29 cellular contexts compared by ENCODE assay signal in genomic region chr1:155485222-155485621, GRCh38.
"Had no signal": no experiment of that assay in that cellular context is flagged by ENCODE, and none has a peak within 500 bp of the region (broad histone marks: within the 10 kb centered on the region; RNA-seq: fewer than 3 reads in every experiment).

No MANE protein-coding gene starts in this region.

- H3K36me3 ChIP-seq: uterus had no signal

- H3K4me1 ChIP-seq: gastrocnemius medialis, neural progenitor cell, parathyroid adenoma, uterus had no signal

- H3K4me3 Mint-ChIP-seq: endodermal cell; mesothelial cell of epicardium; nephron; neural progenitor cell; stimulated activated naive CD8-positive, alpha-beta T cell treated with anti-CD3 and anti-CD28 coated beads, Interleukin-15, amount 100 ng/mL, for 72 hours had no signal

- H3K4me3 ChIP-seq: gastrocnemius medialis, heart left ventricle, hepatocyte, left lung, mucosa of descending colon, neural progenitor cell, smooth muscle cell, suprapubic skin, transverse colon, upper lobe of right lung, uterus had no signal

- H3K27ac ChIP-seq: epithelial cell of prostate, hepatocyte, left lung, neural progenitor cell, parathyroid adenoma, suprapubic skin, transverse colon, upper lobe of right lung, uterus had no signal

- H2AFZ ChIP-seq: hepatocyte, neural progenitor cell, parathyroid adenoma had no signal

- H3K27me3 ChIP-seq: gastrocnemius medialis, heart left ventricle, hepatocyte, left lung, neural progenitor cell, suprapubic skin, transverse colon, upper lobe of right lung, uterus had no signal

- H3K9ac ChIP-seq: neural progenitor cell, parathyroid adenoma had no signal

- DNase-seq: effector CD8-positive, alpha-beta T cell; endodermal cell; foreskin fibroblast; gastrocnemius medialis; heart left ventricle; kidney; left lung; mesenchymal stem cell; mucosa of descending colon; naive B cell; stimulated activated CD4-positive, alpha-beta T cell treated with anti-CD3 and anti-CD28 coated beads, Interleukin-12 subunit alpha, Interleukin-12 subunit beta, amount 100 ng/mL, for 4 hours; stimulated activated CD4-positive, alpha-beta T cell treated with anti-CD3 and anti-CD28 coated beads, Interleukin-1b, Interleukin-23, amount 100 ng/mL, for 48 hours; stimulated activated CD4-positive, alpha-beta T cell treated with anti-CD3 and anti-CD28 coated beads, Interleukin-4, amount 100 ng/mL, for 1 hour; stimulated activated CD8-positive, alpha-beta memory T cell treated with anti-CD3 and anti-CD28 coated beads, Interleukin-4, amount 100 ng/mL, for 48 hours; stimulated activated naive CD4-positive, alpha-beta T cell; stimulated activated naive CD8-positive, alpha-beta T cell treated with anti-CD3 and anti-CD28 coated beads, Interleukin-15, amount 100 ng/mL, for 72 hours; transverse colon; upper lobe of right lung; uterus had no signal

- H3K4me1 Mint-ChIP-seq: endodermal cell, nephron, neural progenitor cell had no signal

- H3K9me3 ChIP-seq: gastrocnemius medialis, heart left ventricle, left lung, mucosa of descending colon, suprapubic skin, transverse colon, upper lobe of right lung, uterus had no signal

- H3K27me3 Mint-ChIP-seq: naive B cell; progenitor cell of endocrine pancreas; stimulated activated naive CD8-positive, alpha-beta T cell treated with anti-CD3 and anti-CD28 coated beads, Interleukin-15, amount 100 ng/mL, for 72 hours had no signal

- H3K9me3 Mint-ChIP-seq: endodermal cell; mesothelial cell of epicardium; naive B cell; nephron; neural progenitor cell; stimulated activated naive CD8-positive, alpha-beta T cell treated with anti-CD3 and anti-CD28 coated beads, Interleukin-15, amount 100 ng/mL, for 72 hours had no signal

- H3K4me2 ChIP-seq: hepatocyte, neural progenitor cell, smooth muscle cell had no signal

- H3K27ac Mint-ChIP-seq: endodermal cell, mesothelial cell of epicardium, nephron, neural progenitor cell, progenitor cell of endocrine pancreas had no signal

- ATAC-seq: esophagus mucosa; gastrocnemius medialis; mucosa of descending colon; stimulated activated naive CD8-positive, alpha-beta T cell treated with anti-CD3 and anti-CD28 coated beads, Interleukin-15, amount 100 ng/mL, for 72 hours had no signal
